In the genomic region with DNA sequence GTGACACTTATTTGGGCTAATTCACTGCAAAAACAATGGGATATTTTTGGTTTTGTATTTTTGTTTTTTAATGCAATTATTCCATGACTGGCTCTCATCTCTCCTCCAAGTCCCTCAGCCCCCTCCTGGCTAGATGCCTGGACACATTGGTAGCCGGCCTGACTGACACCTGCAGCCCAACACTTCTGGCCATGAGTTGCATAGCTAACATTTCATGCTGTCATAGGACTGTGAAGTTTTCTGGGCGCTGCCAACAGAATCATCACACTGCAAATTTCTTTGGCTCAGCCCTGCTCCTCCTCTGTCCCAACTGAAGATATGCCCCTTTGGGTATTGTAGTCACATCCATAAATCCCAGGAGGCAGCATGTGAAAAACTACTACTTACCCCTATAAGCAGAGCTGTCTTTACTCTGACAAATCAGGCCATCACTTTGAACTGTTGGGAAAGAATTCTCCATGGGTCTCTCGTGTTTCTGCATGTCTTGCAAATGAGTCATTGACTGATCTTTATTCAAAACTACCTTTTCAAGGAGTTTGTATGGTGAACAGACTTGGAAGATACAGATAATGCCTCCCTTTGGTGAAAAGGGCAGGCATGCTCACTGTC, we compare ENCODE assay signal across 16 cellular contexts.
DNase-seq lines count a peak whose midpoint lies in the region; ATAC-seq and TF ChIP-seq lines count a peak whose summit lies in the region.
"Had no signal": no experiment of that assay in that cellular context is flagged by ENCODE, and none has a peak within 500 bp of the region (broad histone marks: within the 10 kb centered on the region; RNA-seq: fewer than 3 reads in every experiment).

No MANE protein-coding gene starts in this region.

- POLR2A ChIA-PET in A673 (lab: Charles Lee; ENCODE audit: low non-redundant PET), result no interaction called here

- intact Hi-C loops in A673 (cut with micrococcal nuclease; ENCODE audit: unreplicated experiment), result no loop called here
- intact Hi-C loops in head of caudate nucleus (cut with DNase I), result no loop called here
- intact Hi-C loops in psoas muscle (cut with DNase I), result no loop called here

- 17 to 26% (median 19%) methylated on average over 3 of the region's 3 CpGs for WGBS in psoas muscle, 3 donors

- H3K27me3 ChIP-seq in A673 (replicated peaks; ENCODE audit: insufficient read depth, low read depth, low read length, poor library complexity), result no peaks in the 10 kb centered on the region
- no peaks in the 10 kb centered on the region for H3K27me3 ChIP-seq in psoas muscle (ENCODE audit: insufficient read depth in 3 of 3, low read length in 2 of 3)
- H3K27me3 ChIP-seq: heart left ventricle, transverse colon had no signal

- CTCF ChIA-PET in A673 (lab: Charles Lee), result no interaction called here

- no peak for ATAC-seq in HG02973 (IDR thresholded peaks at IDR 0.05; ENCODE audit: unreplicated experiment)
- ATAC-seq in psoas muscle, result no peak
- ATAC-seq: activated T-cell treated with anti-CD3 and anti-CD28 coated beads, Interleukin-2, amount 50 U/mL, for 72 hours; effector memory CD8-positive, alpha-beta T cell; heart left ventricle; HepG2; stimulated activated memory B cell treated with anti-CD40 and anti-IgM and Interleukin-4, amounts not matched to agents 10 μg/mL and 1 μg/mL and 100 μg/mL, for 72 hours had no signal

- H3K9me3 ChIP-seq in A673 (ENCODE audit: low read depth, low read length, poor library complexity, severe bottlenecking) (no peaks in the 10 kb centered on the region), psoas muscle (no peaks in the 10 kb centered on the region)
- H3K9me3 ChIP-seq: transverse colon had no signal

- no peaks in the 10 kb centered on the region for H3K36me3 ChIP-seq in A673 (ENCODE audit: insufficient read depth, low read length, poor library complexity, severe bottlenecking)
- no peaks in the 10 kb centered on the region for H3K36me3 ChIP-seq in psoas muscle (ENCODE audit: insufficient read depth in 1 of 2, low read depth in 1 of 2)
- H3K36me3 ChIP-seq: heart left ventricle, transverse colon had no signal

- TF ChIP-seq CTCF in A673 (conservative IDR thresholded peaks at IDR 0.05; ENCODE audit: low read depth, low read length) (no peak), cardiac fibroblast (IDR thresholded peaks at IDR 0.05; ENCODE audit: low read depth, low read length) (no peak), psoas muscle (IDR thresholded peaks at IDR 0.05) (no peak)

- no peak overlapping the region for H3K4me3 ChIP-seq in A673 (ENCODE audit: low read depth, low read length, poor library complexity, severe bottlenecking)
- H3K4me3 ChIP-seq in cardiac fibroblast (replicated peaks in 1 of 2; ENCODE audit: low read depth in 2 of 2, low read length in 2 of 2), result no peak overlapping the region
- H3K4me3 ChIP-seq in psoas muscle, result no peak overlapping the region
- H3K4me3 ChIP-seq: heart left ventricle, transverse colon had no signal

- peak; percentile 51 for DNase-seq in A673 (ENCODE audit: low spot score)
- DNase-seq in LoVo (ENCODE audit: low spot score), result peak; percentile 8
- DNase-seq in cardiac fibroblast (ENCODE audit: low read depth in 2 of 2), result peak; percentile 20 to 59
- DNase-seq in islet precursor cell, result peak; percentile 70
- no peak for DNase-seq in head of caudate nucleus
- no peak for DNase-seq in psoas muscle
- no peak for DNase-seq in middle frontal gyrus (ENCODE audit: extremely low spot score, low spot score)
- DNase-seq: activated T-cell treated with anti-CD3 and anti-CD28 coated beads, Interleukin-2, amount 50 U/mL, for 72 hours; CD4-positive, alpha-beta memory T cell; effector memory CD8-positive, alpha-beta T cell; heart left ventricle; NCI-H2171; transverse colon had no signal

- H3K27ac ChIP-seq in A673 (ENCODE audit: low read depth, low read length, poor library complexity, severe bottlenecking) (no peak overlapping the region), psoas muscle (no peak overlapping the region)
- H3K27ac ChIP-seq: heart left ventricle, transverse colon had no signal

- peaks cover 6% of the 10 kb centered on the region for H3K4me1 ChIP-seq in A673 (ENCODE audit: insufficient read depth, low read length, poor library complexity, severe bottlenecking)
- no peaks in the 10 kb centered on the region for H3K4me1 ChIP-seq in psoas muscle
- H3K4me1 ChIP-seq: heart left ventricle, transverse colon had no signal

- no TSS peak for BruUV-seq in A673 (replicated peaks; lab: Mats Ljungman, UMichigan)

Comparison
In these comparisons a context has a peak if more than half of its experiments do, and no peak if none do; other contexts are left out.
1. DNase-seq: peak in A673 (single experiment), LoVo (single experiment), cardiac fibroblast (2 of 2) and islet precursor cell (single experiment); none in head of caudate nucleus (0 of 42), psoas muscle (0 of 2) and middle frontal gyrus (single experiment).